Comparison of ENCODE assay signal across 14 cellular contexts in the genomic region with DNA sequence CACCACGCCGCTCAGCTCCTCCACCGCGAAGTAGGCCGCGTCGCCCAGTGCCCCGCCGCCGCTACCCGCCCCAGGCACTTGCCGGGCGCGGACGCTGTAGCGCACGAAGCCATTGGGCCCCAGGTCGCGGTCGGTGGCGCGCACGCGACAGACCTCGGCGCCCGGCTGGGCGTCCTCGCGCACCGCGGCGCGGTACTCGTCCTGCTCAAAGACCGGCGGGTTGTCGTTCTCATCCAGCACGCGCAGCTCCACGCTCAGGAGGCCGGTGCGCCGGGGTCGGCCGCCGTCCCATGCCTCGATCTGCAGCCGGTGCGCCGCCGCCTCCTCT. TPM values are rescaled to one million over a fixed set of nuclear protein-coding genes. Genes with fewer than 3 reads are reported as not detected.
DNase-seq lines count a peak whose midpoint lies in the region; ATAC-seq and TF ChIP-seq lines count a peak whose summit lies in the region.
"Had no signal": no experiment of that assay in that cellular context is flagged by ENCODE, and none has a peak within 500 bp of the region (broad histone marks: within the 10 kb centered on the region; RNA-seq: fewer than 3 reads in every experiment).

No MANE protein-coding gene starts in this region.

- peaks cover 57% of the 10 kb centered on the region for H3K27me3 Mint-ChIP-seq in CD4-positive, alpha-beta T cell
- H3K27me3 Mint-ChIP-seq in T-cell (peaks cover 48 to 70% of the 10 kb centered on the region in 2 donors), glutamatergic neuron (ENCODE audit: unreplicated experiment) (peaks cover 17% of the 10 kb centered on the region)
- H3K27me3 Mint-ChIP-seq in T-helper 2 cell treated with Interferon-gamma antibody and Interleukin-4, amounts not matched to agents 5 μg/mL and 100 μg/mL, for 36 hours (ENCODE audit: low read depth) = peaks cover 69% of the 10 kb centered on the region

- H3K36me3 Mint-ChIP-seq in CD4-positive, alpha-beta T cell (ENCODE audit: low read depth) = no peaks in the 10 kb centered on the region
- H3K36me3 Mint-ChIP-seq in T-cell (no peaks in the 10 kb centered on the region), glutamatergic neuron (ENCODE audit: unreplicated experiment) (no peaks in the 10 kb centered on the region)
- no peaks in the 10 kb centered on the region for H3K36me3 Mint-ChIP-seq in T-helper 2 cell treated with Interferon-gamma antibody and Interleukin-4, amounts not matched to agents 5 μg/mL and 100 μg/mL, for 36 hours (ENCODE audit: low read depth)

- H3K27me3 ChIP-seq in CD4-positive, alpha-beta T cell (ENCODE audit: control insufficient read depth, insufficient read depth, low read length) = peaks cover 65% of the 10 kb centered on the region
- peaks cover 9 to 55% (median 15%) of the 10 kb centered on the region in 3 donors for H3K27me3 ChIP-seq in psoas muscle (ENCODE audit: insufficient read depth in 3 of 3, low read length in 2 of 3)

- peak overlapping the region; percentile 49 for H3K4me3 ChIP-seq in psoas muscle

- no peaks in the 10 kb centered on the region for H3K4me1 ChIP-seq in psoas muscle

- CTCF ChIA-PET in CD4-positive, alpha-beta T cell (lab: Charles Lee) = no interaction called here
- CTCF ChIA-PET in T-cell (lab: Charles Lee) = no interaction called here

- H3K36me3 ChIP-seq in psoas muscle (ENCODE audit: insufficient read depth in 1 of 2, low read depth in 1 of 2) = no peaks in the 10 kb centered on the region

- POLR2A ChIA-PET in CD4-positive, alpha-beta T cell (lab: Charles Lee) = no interaction called here
- POLR2A ChIA-PET in T-cell (lab: Charles Lee) = no interaction called here

- H3K4me1 Mint-ChIP-seq in CD4-positive, alpha-beta T cell (ENCODE audit: low read depth) = peaks cover 20% of the 10 kb centered on the region
- H3K4me1 Mint-ChIP-seq in T-cell = peaks cover 12 to 19% (median 14%) of the 10 kb centered on the region in 3 donors
- peaks cover 7% of the 10 kb centered on the region for H3K4me1 Mint-ChIP-seq in glutamatergic neuron (ENCODE audit: low read depth, unreplicated experiment)
- H3K4me1 Mint-ChIP-seq in T-helper 2 cell treated with Interferon-gamma antibody and Interleukin-4, amounts not matched to agents 5 μg/mL and 100 μg/mL, for 36 hours (ENCODE audit: low read depth) = peaks cover 7% of the 10 kb centered on the region

- H3K27ac ChIP-seq in CD4-positive, alpha-beta T cell (ENCODE audit: low read depth, low read length) = no peak overlapping the region
- H3K27ac ChIP-seq in psoas muscle = no peak overlapping the region

- TF ChIP-seq CTCF in CD4-positive, alpha-beta T cell (IDR thresholded peaks at IDR 0.05) = no peak
- no peak for TF ChIP-seq CTCF in glutamatergic neuron (IDR thresholded peaks at IDR 0.05; ENCODE audit: partially characterized antibody, unreplicated experiment)
- no peak for TF ChIP-seq CTCF in psoas muscle (IDR thresholded peaks at IDR 0.05)

- H3K4me3 Mint-ChIP-seq in CD4-positive, alpha-beta T cell = peak overlapping the region; percentile 60
- H3K4me3 Mint-ChIP-seq in T-cell = peak overlapping the region in 2 of 3 donors; percentile 55 to 77
- H3K4me3 Mint-ChIP-seq in glutamatergic neuron (ENCODE audit: unreplicated experiment) = no peak overlapping the region
- H3K4me3 Mint-ChIP-seq in T-helper 2 cell treated with Interferon-gamma antibody and Interleukin-4, amounts not matched to agents 5 μg/mL and 100 μg/mL, for 36 hours = no peak overlapping the region

- H3K27ac Mint-ChIP-seq in CD4-positive, alpha-beta T cell = no peak overlapping the region
- no peak overlapping the region for H3K27ac Mint-ChIP-seq in T-cell
- peak overlapping the region; percentile 95 for H3K27ac Mint-ChIP-seq in glutamatergic neuron (ENCODE audit: unreplicated experiment)
- H3K27ac Mint-ChIP-seq in T-helper 2 cell treated with Interferon-gamma antibody and Interleukin-4, amounts not matched to agents 5 μg/mL and 100 μg/mL, for 36 hours = no peak overlapping the region

- WGBS in psoas muscle, 3 donors = 2 to 3% (median 3%) methylated on average over 42 to 52 of the region's 52 CpGs

- no peak for ATAC-seq in CD4-positive, alpha-beta T cell (ENCODE audit: poor library complexity)
- ATAC-seq in T-cell (replicated peaks in 1 of 4) (no peak), psoas muscle (no peak), HG03097 (IDR thresholded peaks at IDR 0.05; ENCODE audit: low FRiP score, unreplicated experiment) (no peak), GM18909 (IDR thresholded peaks at IDR 0.05; ENCODE audit: poor library complexity, unreplicated experiment) (no peak), GM21717 (IDR thresholded peaks at IDR 0.05; ENCODE audit: unreplicated experiment) (no peak)

- intact Hi-C loops in CD4-positive, alpha-beta T cell (cut with DNase I, micrococcal nuclease) = no loop called here
- intact Hi-C loops in psoas muscle (cut with DNase I) = no loop called here

- H3K9me3 ChIP-seq in CD4-positive, alpha-beta T cell (ENCODE audit: control insufficient read depth, low read length) = no peaks in the 10 kb centered on the region
- H3K9me3 ChIP-seq in psoas muscle = no peaks in the 10 kb centered on the region

- no peak for DNase-seq in CD4-positive, alpha-beta T cell
- DNase-seq in T-cell (no peak), glutamatergic neuron (peak; percentile 43), psoas muscle (peak in 1 of 2 donors; percentile 12)
- DNase-seq in T-helper 2 cell treated with Interferon-gamma antibody and Interleukin-4, amounts not matched to agents 5 μg/mL and 100 μg/mL, for 36 hours (ENCODE audit: low spot score) = no peak
- DNase-seq: Kasumi-1, left ventricle myocardium superior, NCI-H226, SHP77 treated with DMSO at 0.1 percent for 48 hours had no signal

- H3K9me3 Mint-ChIP-seq in CD4-positive, alpha-beta T cell = no peaks in the 10 kb centered on the region
- H3K9me3 Mint-ChIP-seq in T-cell (no peaks in the 10 kb centered on the region), glutamatergic neuron (ENCODE audit: unreplicated experiment) (peaks cover 13% of the 10 kb centered on the region)
- no peaks in the 10 kb centered on the region for H3K9me3 Mint-ChIP-seq in T-helper 2 cell treated with Interferon-gamma antibody and Interleukin-4, amounts not matched to agents 5 μg/mL and 100 μg/mL, for 36 hours

RNA-seq across cellular contexts. Expression of gene DCHS2, which starts 1.4 kb away (rescaled TPM):
- under 1 TPM; 0.16 to 0.22 TPM for total RNA-seq in CD4-positive, alpha-beta T cell
- total RNA-seq in T-cell (under 1 TPM in 3 of 5 donors, not detected in 2; 0.09 to 0.44 (median 0.13) TPM), glutamatergic neuron (ENCODE audit: unreplicated experiment) (97.4 TPM), psoas muscle (under 1 TPM; 0.15 to 0.84 (median 0.19) TPM)
- under 1 TPM in 2 of 3 donors, not detected in 1; 0.01 to 0.03 TPM for polyA plus RNA-seq in psoas muscle
- total RNA-seq: left ventricle myocardium superior, right cardiac atrium had no signal
- polyA plus RNA-seq: BJ, right cardiac atrium had no signal

RNA-seq across cellular contexts. Expression of gene PLRG1, which starts 60.0 kb away (rescaled TPM):
- total RNA-seq in CD4-positive, alpha-beta T cell = 10 to 100 TPM; 41.1 to 44.8 TPM
- total RNA-seq in T-cell (10 to 100 TPM; 58.7 to 77.4 (median 62.7) TPM), glutamatergic neuron (ENCODE audit: unreplicated experiment) (79.7 TPM), psoas muscle (10 to 100 TPM; 37.9 to 45.8 (median 44.3) TPM)
- polyA plus RNA-seq in psoas muscle = 10 to 100 TPM; 34.5 to 52.4 (median 36.4) TPM

Comparison
In these comparisons a context has a peak if more than half of its experiments do, and no peak if none do; other contexts are left out.
1. H3K4me3 Mint-ChIP-seq: peak in CD4-positive, alpha-beta T cell (single experiment) and T-cell (2 of 3); none in glutamatergic neuron (single experiment) and T-helper 2 cell treated with Interferon-gamma antibody and Interleukin-4, amounts not matched to agents 5 μg/mL and 100 μg/mL, for 36 hours (single experiment).
2. RNA of gene DCHS2, which starts 1.4 kb away (total RNA-seq): 97.4 TPM in glutamatergic neuron (single experiment); 0.16 to 0.22 TPM in CD4-positive, alpha-beta T cell, 0.15 to 0.84 TPM in psoas muscle and 0.09 to 0.44 TPM in T-cell; every median in the first group is over 10 times any median in the second.